In the genomic region with DNA sequence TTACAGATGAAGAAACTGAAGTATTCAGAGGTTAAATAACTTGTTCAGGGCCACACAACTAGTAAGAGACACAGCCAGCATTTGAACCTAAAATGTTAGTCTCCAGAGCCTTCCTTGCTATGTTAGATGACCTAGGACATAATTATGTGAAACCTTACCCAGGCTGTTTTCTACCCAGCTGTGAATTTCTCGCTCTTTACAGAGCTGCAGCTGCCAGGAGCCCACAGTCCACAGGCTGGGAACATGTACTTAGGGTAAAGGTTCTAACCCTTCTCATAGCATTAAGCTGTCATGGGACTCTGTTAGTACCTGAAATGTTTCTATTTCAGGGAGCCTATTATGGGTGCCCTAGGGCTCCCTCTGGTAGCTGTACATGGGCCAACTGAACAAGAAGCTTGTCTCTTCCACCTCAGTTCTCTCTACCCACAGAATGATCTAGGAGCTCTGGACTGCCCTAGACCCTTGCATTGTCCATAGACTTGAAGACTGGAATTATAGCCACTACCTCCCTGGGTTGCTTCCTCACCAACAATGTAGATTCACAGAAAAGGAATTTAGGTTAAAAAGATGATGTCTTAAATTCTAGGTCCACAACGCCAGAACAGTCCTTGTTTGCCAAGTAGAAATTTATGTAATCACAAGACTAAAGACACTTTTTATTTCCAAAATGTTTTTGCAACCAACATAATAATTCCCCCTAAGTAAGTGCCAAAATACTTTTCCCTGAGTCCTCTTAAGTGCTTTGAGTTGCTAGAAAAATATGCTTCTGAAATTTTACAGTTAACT, we compare ENCODE assay signal across 13 cellular contexts.
DNase-seq lines count a peak whose midpoint lies in the region; ATAC-seq and TF ChIP-seq lines count a peak whose summit lies in the region.
"Had no signal": no experiment of that assay in that cellular context is flagged by ENCODE, and none has a peak within 500 bp of the region (broad histone marks: within the 10 kb centered on the region; RNA-seq: fewer than 3 reads in every experiment).

No MANE protein-coding gene starts in this region.

- H3K9me3 ChIP-seq in lung (ENCODE audit: control insufficient read depth in 2 of 2, insufficient read depth in 1 of 2, low read length in 1 of 2) (no peaks in the 10 kb centered on the region), uterus (no peaks in the 10 kb centered on the region)
- H3K9me3 ChIP-seq: MG63 had no signal

- intact Hi-C loops in uterus (cut with DNase I; ENCODE audit: low total_unique reads) = no loop called here

- no peak for TF ChIP-seq CTCF in coronary artery (IDR thresholded peaks at IDR 0.05)
- no peak for TF ChIP-seq CTCF in lung (IDR thresholded peaks at IDR 0.05; ENCODE audit: control extremely low read depth, extremely low read depth)
- no peak for TF ChIP-seq CTCF in uterus (IDR thresholded peaks at IDR 0.05)

- no peak for TF ChIP-seq POLR2A in uterus (IDR thresholded peaks at IDR 0.05)

- 72 to 85% methylated on average over 2 of the region's 2 CpGs for WGBS in lung, 2 donors

- H3K27ac ChIP-seq in coronary artery = peak overlapping the region; percentile 11 to 66
- no peak overlapping the region for H3K27ac ChIP-seq in lung (ENCODE audit: low read depth in 1 of 2, low read length in 1 of 2)
- H3K27ac ChIP-seq in uterus = peak overlapping the region; percentile 86 to 88

- H3K27me3 ChIP-seq in lung (ENCODE audit: control insufficient read depth, insufficient read depth) = no peaks in the 10 kb centered on the region
- H3K27me3 ChIP-seq in uterus = no peaks in the 10 kb centered on the region
- H3K27me3 ChIP-seq: MG63 had no signal

- H3K36me3 ChIP-seq in lung (ENCODE audit: control insufficient read depth in 2 of 2, insufficient read depth in 2 of 2, low read length in 2 of 2) = no peaks in the 10 kb centered on the region
- H3K36me3 ChIP-seq in uterus = no peaks in the 10 kb centered on the region
- H3K36me3 ChIP-seq: MG63 had no signal

- H3K4me1 ChIP-seq in lung (ENCODE audit: control insufficient read depth in 2 of 2, insufficient read depth in 2 of 2, low read length in 2 of 2) (no peaks in the 10 kb centered on the region), uterus (peaks cover 0 to 17% of the 10 kb centered on the region in 2 donors)

- peak; percentile 35 for ATAC-seq in lung (ENCODE audit: insufficient read depth, low FRiP score)
- ATAC-seq in HG02623 (IDR thresholded peaks at IDR 0.05; ENCODE audit: unreplicated experiment) = no peak
- no peak for ATAC-seq in GM21528 (IDR thresholded peaks at IDR 0.05; ENCODE audit: low FRiP score, unreplicated experiment)
- ATAC-seq: esophagus mucosa; GM23338; natural killer cell treated with Interleukin-12 subunit alpha and Interleukin-12 subunit beta and Interleukin-15 and Interleukin-18, amount 100 ng/mL, for 72 hours had no signal

- DNase-seq in NCI-H82 (lab: John Stamatoyannopoulos, UW) (peak; percentile 1), NCI-H82 treated with DMSO at 0.1 percent for 48 hours (lab: John Stamatoyannopoulos, UW; ENCODE audit: unreplicated experiment) (no peak), coronary artery (ENCODE audit: low spot score) (no peak), lung (ENCODE audit: low spot score) (no peak), uterus (no peak)
- no peak for DNase-seq in activated CD4-positive, alpha-beta T cell treated with anti-CD3 and anti-CD28 coated beads, Interleukin-2, amount 50 U/mL, for 1 hour
- DNase-seq: activated CD4-positive, alpha-beta memory T cell treated with anti-CD3 and anti-CD28 coated beads, Interleukin-2, amount 10 ng/mL, durations not matched to agents 7 days and 5 days; MG63 had no signal

- H3K4me3 ChIP-seq in coronary artery (no peak overlapping the region), lung (no peak overlapping the region), uterus (no peak overlapping the region)
- H3K4me3 ChIP-seq: GM23338, MG63 had no signal

Comparison
In these comparisons a context has a peak if more than half of its experiments do, and no peak if none do; other contexts are left out.
1. H3K27ac ChIP-seq: peak in coronary artery (2 of 2) and uterus (2 of 2); none in lung (0 of 2).